ENCODE assay signal across 15 cellular contexts in the genomic region with DNA sequence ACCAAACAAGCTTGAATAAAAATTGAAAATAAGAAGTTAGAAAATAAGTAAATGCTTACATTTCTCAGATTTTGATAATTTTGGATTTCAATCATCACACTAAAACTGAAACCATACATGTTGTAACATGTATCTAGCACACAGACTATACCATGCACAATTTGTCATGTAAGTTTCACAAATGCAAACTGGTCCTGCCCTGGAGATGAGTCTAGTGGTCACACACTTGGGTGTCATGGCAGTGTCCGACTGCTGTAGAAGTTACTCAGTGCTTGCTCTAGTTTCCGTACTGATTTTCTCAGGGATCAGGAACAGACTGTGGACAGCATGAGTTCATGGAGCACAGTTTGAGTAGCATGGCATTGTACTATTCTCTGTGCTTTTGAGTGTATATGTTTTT.
DNase-seq lines count a peak whose midpoint lies in the region; ATAC-seq and TF ChIP-seq lines count a peak whose summit lies in the region.
"Had no signal": no experiment of that assay in that cellular context is flagged by ENCODE, and none has a peak within 500 bp of the region (broad histone marks: within the 10 kb centered on the region; RNA-seq: fewer than 3 reads in every experiment).

No MANE protein-coding gene starts in this region.

- POLR2A ChIA-PET in A673 (lab: Charles Lee; ENCODE audit: low non-redundant PET): no interaction called here

- DNase-seq in esophagus muscularis mucosa (ENCODE audit: extremely low spot score) (peak; percentile 68), A673 (ENCODE audit: low spot score) (no peak), 8988T (no peak), glomerular visceral epithelial cell (ENCODE audit: extremely low spot score) (no peak)
- DNase-seq: AML-193; Caco-2; Calu3; CD4-positive, alpha-beta T cell; CD8-positive, alpha-beta T cell; DMS79 treated with DMSO at 0.1 percent for 48 hours; GF-D8 had no signal

- H3K4me1 ChIP-seq in esophagus muscularis mucosa (no peaks in the 10 kb centered on the region), A673 (ENCODE audit: insufficient read depth, low read length, poor library complexity, severe bottlenecking) (no peaks in the 10 kb centered on the region)
- H3K4me1 ChIP-seq: A549, Caco-2 had no signal

- TF ChIP-seq POLR2A in esophagus muscularis mucosa (IDR thresholded peaks at IDR 0.05; ENCODE audit: low read depth): no peak

- no peaks in the 10 kb centered on the region for H3K27me3 ChIP-seq in esophagus muscularis mucosa
- no peaks in the 10 kb centered on the region for H3K27me3 ChIP-seq in A673 (replicated peaks; ENCODE audit: insufficient read depth, low read depth, low read length, poor library complexity)
- H3K27me3 ChIP-seq: BLaER1 treated with 17β-estradiol and CSF1 and Interleukin-3, amounts not matched to agents 10 nM and 100 nM had no signal

- intact Hi-C loops in esophagus muscularis mucosa (cut with DNase I): no loop called here
- intact Hi-C loops in A673 (cut with micrococcal nuclease; ENCODE audit: unreplicated experiment): no loop called here

- ATAC-seq in GM18520 (IDR thresholded peaks at IDR 0.05; ENCODE audit: unreplicated experiment): peak; percentile 60
- ATAC-seq: A549; CD8-positive, alpha-beta T cell had no signal

- no TSS peak for BruUV-seq in A673 (replicated peaks; lab: Mats Ljungman, UMichigan)

- H3K4me3 ChIP-seq in esophagus muscularis mucosa: no peak overlapping the region
- no peak overlapping the region for H3K4me3 ChIP-seq in A673 (ENCODE audit: low read depth, low read length, poor library complexity, severe bottlenecking)
- H3K4me3 ChIP-seq: A549; BLaER1 treated with 17β-estradiol and CSF1 and Interleukin-3, amounts not matched to agents 10 nM and 100 nM had no signal

- H3K27ac ChIP-seq in esophagus muscularis mucosa (replicated peaks in 1 of 4) (no peak overlapping the region), A673 (ENCODE audit: low read depth, low read length, poor library complexity, severe bottlenecking) (no peak overlapping the region)
- H3K27ac ChIP-seq: A549; BLaER1 treated with 17β-estradiol and CSF1 and Interleukin-3, amounts not matched to agents 10 nM and 100 nM; C4-2B had no signal

- CTCF ChIA-PET in A673 (lab: Charles Lee): no interaction called here

- no peak for TF ChIP-seq EP300 in esophagus muscularis mucosa (IDR thresholded peaks at IDR 0.05)

- TF ChIP-seq CTCF in esophagus muscularis mucosa (IDR thresholded peaks at IDR 0.05) (no peak), A673 (conservative IDR thresholded peaks at IDR 0.05; ENCODE audit: low read depth, low read length) (no peak)

- no peaks in the 10 kb centered on the region for H3K36me3 ChIP-seq in esophagus muscularis mucosa
- H3K36me3 ChIP-seq in A673 (ENCODE audit: insufficient read depth, low read length, poor library complexity, severe bottlenecking): no peaks in the 10 kb centered on the region
- H3K36me3 ChIP-seq: BLaER1 treated with 17β-estradiol and CSF1 and Interleukin-3, amounts not matched to agents 10 nM and 100 nM had no signal

- WGBS in esophagus muscularis mucosa: 100% methylated on average over 2 of the region's 2 CpGs

- H3K9me3 ChIP-seq in esophagus muscularis mucosa: no peaks in the 10 kb centered on the region
- no peaks in the 10 kb centered on the region for H3K9me3 ChIP-seq in A673 (ENCODE audit: low read depth, low read length, poor library complexity, severe bottlenecking)
- H3K9me3 ChIP-seq: A549, Caco-2 had no signal
